In the genomic region with DNA sequence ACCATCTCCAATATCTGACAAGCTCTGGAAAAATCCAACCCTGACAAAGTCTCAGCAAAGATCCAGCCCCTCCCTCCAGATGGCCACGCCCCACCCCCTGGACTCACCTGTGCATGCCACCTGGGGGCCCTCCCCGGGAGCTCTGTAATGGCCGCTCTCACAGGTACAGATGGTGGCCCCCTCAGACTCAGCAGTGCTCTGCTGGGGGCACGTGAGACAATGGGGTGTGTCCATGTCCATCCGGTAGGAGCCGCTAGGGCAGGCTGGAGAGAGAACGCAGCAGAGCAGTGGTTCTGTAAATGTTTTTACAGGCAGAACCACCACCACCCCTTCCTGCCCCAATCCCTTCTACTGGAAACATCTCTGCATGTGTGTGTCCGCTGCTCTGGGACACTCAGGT, we compare ENCODE assay signal across 21 cellular contexts. TPM values are rescaled to one million over a fixed set of nuclear protein-coding genes. Genes with fewer than 3 reads are reported as not detected.
DNase-seq lines count a peak whose midpoint lies in the region; ATAC-seq, FAIRE-seq and TF ChIP-seq lines count a peak whose summit lies in the region.
"Had no signal": no experiment of that assay in that cellular context is flagged by ENCODE, and none has a peak within 500 bp of the region (broad histone marks: within the 10 kb centered on the region; RNA-seq: fewer than 3 reads in every experiment).

No MANE protein-coding gene starts in this region.

- no peaks in the 10 kb centered on the region for H3K36me3 ChIP-seq in K562 (ENCODE audit: control insufficient read depth, insufficient read depth, low read length)
- H3K36me3 ChIP-seq: BLaER1 treated with 17β-estradiol and CSF1 and Interleukin-3, amounts not matched to agents 10 nM and 100 nM; HAP-1 had no signal

- no TSS peak for BruUV-seq in K562 (replicated peaks; lab: Mats Ljungman, UMichigan)

- CTCF ChIA-PET in K562 (lab: Yijun Ruan, JAX; ENCODE audit: low intra/inter-chr PET ratio) = no interaction called here

- H3K27ac ChIP-seq in K562 (ENCODE audit: extremely low read depth, low read depth, low read length) = no peak overlapping the region
- H3K27ac ChIP-seq: BLaER1 treated with 17β-estradiol and CSF1 and Interleukin-3, amounts not matched to agents 10 nM and 100 nM; HL-60 had no signal

- peaks cover 0 to 12% of the 10 kb centered on the region in 2 experiments; a peak in 2 of 5 replicates for H3K4me1 ChIP-seq in K562 (replicated peaks in 1 of 2; ENCODE audit: control insufficient read depth in 2 of 2, insufficient read depth in 2 of 2, low read length in 2 of 2)
- H3K4me1 ChIP-seq: HAP-1 had no signal

- TF ChIP-seq EP300 in K562 (IDR thresholded peaks at IDR 0.05; ENCODE audit: low read length) = no peak

- no peaks in the 10 kb centered on the region for H3K9me1 ChIP-seq in K562 (ENCODE audit: control insufficient read depth, insufficient read depth, low read length)

- intact Hi-C loops in Right ventricle myocardium inferior (cut with DNase I) (loop anchor here (10.0 kb wide), 1 partner anchor 506 kb away; a partner anchor contains a TSS), Right ventricle myocardium superior (cut with DNase I) (no loop called here), K562 (cut with micrococcal nuclease) (no loop called here), posterior vena cava (cut with DNase I) (no loop called here)

- POLR2A ChIA-PET in K562 (lab: Yijun Ruan, JAX) = interaction anchor here (0.9 kb wide), 1 partner anchor 9 kb away, joined by 3 read pairs; no protein-coding TSS in a partner anchor

- DNase-seq in Right ventricle myocardium inferior (ENCODE audit: missing footprints) (peak; percentile 4), Right ventricle myocardium superior (no peak), K562 (ENCODE audit: extremely low read depth in 1 of 4, low spot score in 3 of 4) (no peak), posterior vena cava (ENCODE audit: low spot score) (peak; percentile 72), frontal cortex (ENCODE audit: low spot score in 2 of 2) (no peak), NCI-H526 (lab: John Stamatoyannopoulos, UW) (no peak)
- DNase-seq: ACHN; Calu3; CD4-positive, alpha-beta T cell; DMS79; HFFc6 had no signal

- peaks cover 54 to 85% of the 10 kb centered on the region in 2 experiments for H3K27me3 ChIP-seq in K562 (ENCODE audit: control insufficient read depth in 2 of 2, insufficient read depth in 2 of 2, low read length in 2 of 2)
- H3K27me3 ChIP-seq: BLaER1 treated with 17β-estradiol and CSF1 and Interleukin-3, amounts not matched to agents 10 nM and 100 nM had no signal

- no peaks in the 10 kb centered on the region for H3K79me2 ChIP-seq in K562 (ENCODE audit: control insufficient read depth, insufficient read depth, low read length)

- peak overlapping the region in 1 of 2 experiments; percentile 31; a peak in 1 of 4 replicates for H3K9ac ChIP-seq in K562 (ENCODE audit: insufficient read depth in 1 of 2, low read depth in 2 of 2, low read length in 2 of 2)
- H3K9ac ChIP-seq: BLaER1 treated with 17β-estradiol and CSF1 and Interleukin-3, amounts not matched to agents 10 nM and 100 nM had no signal

- no peak for FAIRE-seq in K562 (lab: Jason Lieb, UNC)
- no peak for FAIRE-seq in frontal cortex (lab: Jason Lieb, UNC)
- FAIRE-seq: GM12878, GM18507, GM19239, H1 had no signal

- TF ChIP-seq CTCF in K562 (IDR thresholded peaks at IDR 0.05 in 2 of 3, conservative IDR thresholded peaks at IDR 0.05 in 1 of 3; ENCODE audit: insufficient read depth in 2 of 3, low read depth in 1 of 3, low read length in 3 of 3) = peak in 2 of 3 experiments; percentile 21 to 31; a peak in 3 of 6 replicates

- in situ Hi-C loops in K562 (cut with MboI) = no loop called here

- no peak for TF ChIP-seq RAD21 in K562 (CRISPR knock-in tag; conservative IDR thresholded peaks at IDR 0.05 in 1 of 2, IDR thresholded peaks at IDR 0.05 in 1 of 2)

- H4K20me1 ChIP-seq in K562 (replicated peaks; ENCODE audit: control insufficient read depth, insufficient read depth, low read length) = peaks cover 11% of the 10 kb centered on the region

- ATAC-seq in Right ventricle myocardium inferior (no peak), Right ventricle myocardium superior (ENCODE audit: poor library complexity) (no peak), K562 (peak; percentile 62), GM19035 (IDR thresholded peaks at IDR 0.05; ENCODE audit: unreplicated experiment) (no peak)
- ATAC-seq: GM12878 had no signal

- H3K4me3 ChIP-seq in K562 = no peak overlapping the region
- H3K4me3 ChIP-seq: BLaER1 treated with 17β-estradiol and CSF1 and Interleukin-3, amounts not matched to agents 10 nM and 100 nM; GM12878; HAP-1 had no signal

- no peak for TF ChIP-seq POLR2A in K562 (conservative IDR thresholded peaks at IDR 0.05)

- 2% methylated on average over 8 of the region's 8 CpGs for WGBS in K562 (ENCODE audit: insufficient coverage, low coverage, missing lambda C conversion rate)

- no peak overlapping the region for H3K4me2 ChIP-seq in K562 (ENCODE audit: insufficient read depth, low read length)
- H3K4me2 ChIP-seq: BLaER1 treated with 17β-estradiol and CSF1 and Interleukin-3, amounts not matched to agents 10 nM and 100 nM had no signal

- H3K9me3 ChIP-seq in K562 (replicated peaks; ENCODE audit: control insufficient read depth, insufficient read depth, low read depth, low read length) = no peaks in the 10 kb centered on the region
- H3K9me3 ChIP-seq: BLaER1 treated with 17β-estradiol and CSF1 and Interleukin-3, amounts not matched to agents 10 nM and 100 nM; HAP-1 had no signal

- H2AFZ ChIP-seq in K562 (ENCODE audit: low read depth, low read length) = no peak overlapping the region

RNA-seq across cellular contexts. Expression of a gene that starts 9.5 kb away (rescaled TPM):
- total RNA-seq in Right ventricle myocardium inferior (not detected), Right ventricle myocardium superior (0.08 TPM), K562 (2014; rRNA removed) (not detected in 2 replicates), K562 (2014; rRNA removed; fragmentation: Illumina TruSeq; extraction: Trizol) (not detected in 2 replicates), K562 (2015; rRNA removed; fragmentation: Illumina TruSeq; extraction: Trizol) (not detected in 2 replicates), K562 (2021) (0.22 and 0.25 TPM in 2 replicates), posterior vena cava (under 1 TPM in 1 of 2 donors, not detected in 1; 0.24 TPM), frontal cortex (0.41 TPM)
- total RNA-seq in K562 (2011; cell fraction: chromatin; rRNA removed; ENCODE audit: low replicate concordance) = 0.37 TPM in 1 of 2 replicates, not detected in the other
- total RNA-seq in K562 (2011; cell fraction: nucleolus; rRNA removed) = 0.26 and 0.67 TPM in 2 replicates
- 0.37 TPM in 1 of 2 replicates, not detected in the other for total RNA-seq in K562 (2011; cell fraction: nucleoplasm; rRNA removed)
- polyA plus RNA-seq in K562 (2011; rRNA removed) (0.07 and 0.32 TPM in 2 replicates), K562 (2014; fragmentation: Illumina TruSeq; extraction: Trizol) (not detected in 2 replicates), K562 (2014; fragmentation: Nextera tagmentation; extraction: Ambion mirVana) (not detected), K562 (2014; rRNA removed) (0.05 and 0.57 TPM in 2 replicates)
- polyA plus RNA-seq in K562 (2011; cell fraction: cytosol; rRNA removed) = 0.03 and 0.39 TPM in 2 replicates
- 0.25 and 1.1 TPM in 2 replicates for polyA plus RNA-seq in K562 (2011; cell fraction: nucleus; rRNA removed)
- 2.7 and 3.5 TPM in 2 replicates for polyA plus RNA-seq in K562 (2012)
- polyA minus RNA-seq in K562 (2011; rRNA and poly(A)+ RNA removed) = 0.14 TPM in 1 of 2 replicates, not detected in the other
- polyA minus RNA-seq in K562 (2011; cell fraction: cytosol; rRNA and poly(A)+ RNA removed) = not detected in 2 replicates
- polyA minus RNA-seq in K562 (2011; cell fraction: nucleus; rRNA and poly(A)+ RNA removed) = 0.54 TPM in 1 of 2 replicates, not detected in the other
- total RNA-seq: G401, HFFc6 had no signal

RNA-seq across cellular contexts. Expression of a gene that starts 18.0 kb away (rescaled TPM):
- total RNA-seq in Right ventricle myocardium inferior (75.9 TPM), Right ventricle myocardium superior (69.8 TPM), K562 (2014; rRNA removed) (26.9 and 37.8 TPM in 2 replicates), K562 (2014; rRNA removed; fragmentation: Illumina TruSeq; extraction: Trizol) (9.2 and 11.5 TPM in 2 replicates), K562 (2015; rRNA removed; fragmentation: Illumina TruSeq; extraction: Trizol) (15.7 and 17.3 TPM in 2 replicates), K562 (2021) (114 and 130 TPM in 2 replicates), posterior vena cava (100 to 1,000 TPM; 388 to 407 TPM), frontal cortex (4.5 TPM)
- 38.7 and 99.5 TPM in 2 replicates for total RNA-seq in K562 (2011; cell fraction: chromatin; rRNA removed; ENCODE audit: low replicate concordance)
- 54.7 and 66.9 TPM in 2 replicates for total RNA-seq in K562 (2011; cell fraction: nucleolus; rRNA removed)
- 41.5 and 64.4 TPM in 2 replicates for total RNA-seq in K562 (2011; cell fraction: nucleoplasm; rRNA removed)
- polyA plus RNA-seq in K562 (2011; rRNA removed) (9.0 and 18.5 TPM in 2 replicates), K562 (2014; fragmentation: Illumina TruSeq; extraction: Trizol) (81.7 and 116 TPM in 2 replicates), K562 (2014; fragmentation: Nextera tagmentation; extraction: Ambion mirVana) (1 to 10 TPM; 1.8 to 3.1 TPM), K562 (2014; rRNA removed) (30.0 and 35.0 TPM in 2 replicates)
- polyA plus RNA-seq in K562 (2011; cell fraction: cytosol; rRNA removed) = 15.7 and 26.2 TPM in 2 replicates
- polyA plus RNA-seq in K562 (2011; cell fraction: nucleus; rRNA removed) = 53.7 and 98.4 TPM in 2 replicates
- 141 and 252 TPM in 2 replicates for polyA plus RNA-seq in K562 (2012)
- 8.3 and 9.5 TPM in 2 replicates for polyA minus RNA-seq in K562 (2011; rRNA and poly(A)+ RNA removed)
- polyA minus RNA-seq in K562 (2011; cell fraction: cytosol; rRNA and poly(A)+ RNA removed) = 57.5 and 83.9 TPM in 2 replicates
- 35.4 and 38.0 TPM in 2 replicates for polyA minus RNA-seq in K562 (2011; cell fraction: nucleus; rRNA and poly(A)+ RNA removed)

RNA-seq across cellular contexts. Expression of a gene that starts 36.6 kb away (rescaled TPM):
- total RNA-seq in Right ventricle myocardium inferior (0.73 TPM), Right ventricle myocardium superior (0.59 TPM), K562 (2014; rRNA removed) (not detected in 2 replicates), K562 (2014; rRNA removed; fragmentation: Illumina TruSeq; extraction: Trizol) (not detected in 2 replicates), K562 (2015; rRNA removed; fragmentation: Illumina TruSeq; extraction: Trizol) (not detected in 2 replicates), K562 (2021) (0.04 TPM in 2 replicates), posterior vena cava (1 to 10 TPM; 1.1 to 1.5 TPM), frontal cortex (73.8 TPM)
- 0.07 TPM in 1 of 2 replicates, not detected in the other for total RNA-seq in K562 (2011; cell fraction: chromatin; rRNA removed; ENCODE audit: low replicate concordance)
- not detected in 2 replicates for total RNA-seq in K562 (2011; cell fraction: nucleolus; rRNA removed)
- not detected in 2 replicates for total RNA-seq in K562 (2011; cell fraction: nucleoplasm; rRNA removed)
- polyA plus RNA-seq in K562 (2011; rRNA removed) (0.03 and 0.11 TPM in 2 replicates), K562 (2014; fragmentation: Illumina TruSeq; extraction: Trizol) (not detected in 2 replicates), K562 (2014; fragmentation: Nextera tagmentation; extraction: Ambion mirVana) (not detected), K562 (2014; rRNA removed) (not detected in 2 replicates)
- not detected in 2 replicates for polyA plus RNA-seq in K562 (2011; cell fraction: cytosol; rRNA removed)
- 0.09 TPM in 1 of 2 replicates, not detected in the other for polyA plus RNA-seq in K562 (2011; cell fraction: nucleus; rRNA removed)
- polyA plus RNA-seq in K562 (2012) = 0.03 TPM in 2 replicates
- polyA minus RNA-seq in K562 (2011; rRNA and poly(A)+ RNA removed) = not detected in 2 replicates
- polyA minus RNA-seq in K562 (2011; cell fraction: cytosol; rRNA and poly(A)+ RNA removed) = 0.29 TPM in 1 of 2 replicates, not detected in the other
- 0.33 TPM in 1 of 2 replicates, not detected in the other for polyA minus RNA-seq in K562 (2011; cell fraction: nucleus; rRNA and poly(A)+ RNA removed)

RNA-seq across cellular contexts. Expression of a gene that starts 44.1 kb away (rescaled TPM):
- total RNA-seq in Right ventricle myocardium inferior (not detected), Right ventricle myocardium superior (not detected), K562 (2014; rRNA removed) (not detected in 2 replicates), K562 (2014; rRNA removed; fragmentation: Illumina TruSeq; extraction: Trizol) (not detected in 2 replicates), K562 (2015; rRNA removed; fragmentation: Illumina TruSeq; extraction: Trizol) (not detected in 2 replicates), K562 (2021) (not detected in 2 replicates), posterior vena cava (under 1 TPM; 0.42 to 0.57 TPM), frontal cortex (not detected)
- 1.6 and 5.5 TPM in 2 replicates for total RNA-seq in K562 (2011; cell fraction: chromatin; rRNA removed; ENCODE audit: low replicate concordance)
- total RNA-seq in K562 (2011; cell fraction: nucleolus; rRNA removed) = 1.0 and 1.1 TPM in 2 replicates
- total RNA-seq in K562 (2011; cell fraction: nucleoplasm; rRNA removed) = 0.88 and 3.2 TPM in 2 replicates
- polyA plus RNA-seq in K562 (2011; rRNA removed) (0.08 TPM in 2 replicates), K562 (2014; fragmentation: Illumina TruSeq; extraction: Trizol) (not detected in 2 replicates), K562 (2014; fragmentation: Nextera tagmentation; extraction: Ambion mirVana) (not detected), K562 (2014; rRNA removed) (0.28 TPM in 1 of 2 replicates, not detected in the other)
- not detected in 2 replicates for polyA plus RNA-seq in K562 (2011; cell fraction: cytosol; rRNA removed)
- polyA plus RNA-seq in K562 (2011; cell fraction: nucleus; rRNA removed) = 0.33 and 0.53 TPM in 2 replicates
- polyA plus RNA-seq in K562 (2012) = 0.08 and 0.14 TPM in 2 replicates
- 0.27 and 0.46 TPM in 2 replicates for polyA minus RNA-seq in K562 (2011; rRNA and poly(A)+ RNA removed)
- polyA minus RNA-seq in K562 (2011; cell fraction: cytosol; rRNA and poly(A)+ RNA removed) = not detected in 2 replicates
- polyA minus RNA-seq in K562 (2011; cell fraction: nucleus; rRNA and poly(A)+ RNA removed) = 0.54 and 0.67 TPM in 2 replicates
- total RNA-seq: A172, Calu3, G401, GM12878, HFFc6 had no signal
- polyA plus RNA-seq: GM12878 had no signal

Comparison
In these comparisons a context has a peak if more than half of its experiments do, and no peak if none do; other contexts are left out.
1. DNase-seq: peak in Right ventricle myocardium inferior (single experiment) and posterior vena cava (single experiment); none in Right ventricle myocardium superior (single experiment), K562 (0 of 4), frontal cortex (0 of 2) and NCI-H526 (0 of 2).
2. RNA of a gene that starts 36.6 kb away (total RNA-seq): 73.8 TPM in frontal cortex (single experiment); 1.1 to 1.5 TPM in posterior vena cava, 0.73 TPM in Right ventricle myocardium inferior (single experiment), 0.59 TPM in Right ventricle myocardium superior (single experiment) and 0.04 to 0.07 TPM in K562; every median in the first group is over 10 times any median in the second.